ENCODE assay signal across 8 cellular contexts in genomic region chr15:88704791-88705768, GRCh38.
DNase-seq lines count a peak whose midpoint lies in the region; ATAC-seq and TF ChIP-seq lines count a peak whose summit lies in the region.
"Had no signal": no experiment of that assay in that cellular context is flagged by ENCODE, and none has a peak within 500 bp of the region (broad histone marks: within the 10 kb centered on the region; RNA-seq: fewer than 3 reads in every experiment).

No MANE protein-coding gene starts in this region.

- H3K4me2 ChIP-seq in parathyroid adenoma (ENCODE audit: low read length) = peak overlapping the region; percentile 66

- no peak overlapping the region; the same call in 1 of the 2 replicates for H3K9ac ChIP-seq in HUES48 (ENCODE audit: low read depth, low read length)
- no peak overlapping the region for H3K9ac ChIP-seq in parathyroid adenoma

- TF ChIP-seq CTCF in left ventricle myocardium inferior (IDR thresholded peaks at IDR 0.05; ENCODE audit: borderline replicate concordance) (no peak), parathyroid adenoma (IDR thresholded peaks at IDR 0.05) (no peak), GM13977 (IDR thresholded peaks at IDR 0.05; ENCODE audit: extremely low read depth, insufficient read depth, missing control alignments) (no peak)

- H3K4me3 ChIP-seq in HUES48 (ENCODE audit: low read depth, low read length) (peak overlapping the region; percentile 71), left ventricle myocardium inferior (peak overlapping the region; percentile 65), parathyroid adenoma (ENCODE audit: low read depth, low read length) (no peak overlapping the region)
- H3K4me3 ChIP-seq: SJSA1 had no signal

- intact Hi-C loops in left ventricle myocardium inferior (cut with micrococcal nuclease) = no loop called here

- peak overlapping the region; percentile 61 for H3K4me3 Mint-ChIP-seq in activated naive CD8-positive, alpha-beta T cell treated with anti-CD3 and anti-CD28 coated beads, Interleukin-2, amount 50 U/mL, for 24 hours

- peaks cover 7% of the 10 kb centered on the region for H3K4me1 Mint-ChIP-seq in activated naive CD8-positive, alpha-beta T cell treated with anti-CD3 and anti-CD28 coated beads, Interleukin-2, amount 50 U/mL, for 24 hours

- H3K36me3 ChIP-seq in HUES48 (ENCODE audit: control insufficient read depth, insufficient read depth, low read length) (no peaks in the 10 kb centered on the region), left ventricle myocardium inferior (no peaks in the 10 kb centered on the region), parathyroid adenoma (ENCODE audit: control insufficient read depth, insufficient read depth, low read length) (no peaks in the 10 kb centered on the region)
- H3K36me3 ChIP-seq: SJSA1 had no signal

- no peaks in the 10 kb centered on the region for H3K4me1 ChIP-seq in HUES48 (ENCODE audit: control insufficient read depth, insufficient read depth, low read length)
- H3K4me1 ChIP-seq in left ventricle myocardium inferior = peaks cover 11% of the 10 kb centered on the region
- H3K4me1 ChIP-seq in parathyroid adenoma = no peaks in the 10 kb centered on the region
- H3K4me1 ChIP-seq: SJSA1 had no signal

- H3K27me3 Mint-ChIP-seq in activated naive CD8-positive, alpha-beta T cell treated with anti-CD3 and anti-CD28 coated beads, Interleukin-2, amount 50 U/mL, for 24 hours = peaks cover 35% of the 10 kb centered on the region

- H3K27me3 ChIP-seq in HUES48 (ENCODE audit: control insufficient read depth, insufficient read depth, low read length) (peaks cover 53% of the 10 kb centered on the region), left ventricle myocardium inferior (ENCODE audit: low read depth) (peaks cover 54% of the 10 kb centered on the region), parathyroid adenoma (ENCODE audit: control insufficient read depth, insufficient read depth, low read length) (no peaks in the 10 kb centered on the region)

- in situ Hi-C loops in GM13977 (cut with MboI; ENCODE audit: low pct_unique_long_range_greater_than_20kb, low sequenced_read_pairs, unreplicated experiment) = no loop called here

- H2AFZ ChIP-seq in parathyroid adenoma = peak overlapping the region; percentile 46

- H3K27ac Mint-ChIP-seq in activated naive CD8-positive, alpha-beta T cell treated with anti-CD3 and anti-CD28 coated beads, Interleukin-2, amount 50 U/mL, for 24 hours = no peak overlapping the region

- H3K9me3 ChIP-seq in HUES48 (ENCODE audit: control insufficient read depth, insufficient read depth, low read length) (no peaks in the 10 kb centered on the region), left ventricle myocardium inferior (replicated peaks) (no peaks in the 10 kb centered on the region), parathyroid adenoma (ENCODE audit: control insufficient read depth, low read length) (no peaks in the 10 kb centered on the region)
- H3K9me3 ChIP-seq: SJSA1 had no signal

- no peaks in the 10 kb centered on the region for H3K9me3 Mint-ChIP-seq in activated naive CD8-positive, alpha-beta T cell treated with anti-CD3 and anti-CD28 coated beads, Interleukin-2, amount 50 U/mL, for 24 hours

- H3K36me3 Mint-ChIP-seq in activated naive CD8-positive, alpha-beta T cell treated with anti-CD3 and anti-CD28 coated beads, Interleukin-2, amount 50 U/mL, for 24 hours (ENCODE audit: low read depth) = no peaks in the 10 kb centered on the region

- DNase-seq in activated naive CD8-positive, alpha-beta T cell treated with anti-CD3 and anti-CD28 coated beads, Interleukin-2, amount 50 U/mL, for 24 hours = peak; percentile 4
- DNase-seq in left ventricle myocardium inferior (peak; percentile 33), GM13977 (ENCODE audit: low spot score) (no peak)

- no peak for ATAC-seq in activated naive CD8-positive, alpha-beta T cell treated with anti-CD3 and anti-CD28 coated beads, Interleukin-2, amount 50 U/mL, for 24 hours
- no peak for ATAC-seq in HG02840 (IDR thresholded peaks at IDR 0.05; ENCODE audit: low FRiP score, unreplicated experiment)
- no peak for ATAC-seq in HG03460 (IDR thresholded peaks at IDR 0.05; ENCODE audit: unreplicated experiment)

- H3K27ac ChIP-seq in HUES48 (ENCODE audit: low read depth, low read length) (no peak overlapping the region), left ventricle myocardium inferior (replicated peaks) (no peak overlapping the region), parathyroid adenoma (no peak overlapping the region)
- H3K27ac ChIP-seq: SJSA1 had no signal

- H3K79me2 ChIP-seq in parathyroid adenoma = no peaks in the 10 kb centered on the region
